Comparison of ENCODE assay signal across 30 cellular contexts in genomic region chr10:94235470-94235869, GRCh38.
"Had no signal": no experiment of that assay in that cellular context is flagged by ENCODE, and none has a peak within 500 bp of the region (broad histone marks: within the 10 kb centered on the region; RNA-seq: fewer than 3 reads in every experiment).

No MANE protein-coding gene starts in this region.

- H3K4me3 ChIP-seq: ascending aorta, cardiac muscle cell, MG63, Peyer's patch, SJCRH30 had no signal

- H3K9me3 ChIP-seq: ascending aorta, MG63, Peyer's patch, SJCRH30 had no signal

- H3K4me1 Mint-ChIP-seq: activated CD4-positive, alpha-beta T cell treated with anti-CD3 and anti-CD28 coated beads, Interleukin-2, amount 10 ng/mL, durations not matched to agents 24 days and 14 days; activated CD8-positive, alpha-beta memory T cell treated with anti-CD3 and anti-CD28 coated beads, Interleukin-2, amount 10 ng/mL, durations not matched to agents 7 days and 5 days; activated naive CD4-positive, alpha-beta T cell treated with anti-CD3 and anti-CD28 coated beads, Interleukin-2, amount 50 U/mL, for 24 hours; brain; WTC11 had no signal

- H3K4me3 Mint-ChIP-seq: activated CD4-positive, alpha-beta T cell treated with anti-CD3 and anti-CD28 coated beads, Interleukin-2, amount 10 ng/mL, durations not matched to agents 24 days and 14 days; activated CD8-positive, alpha-beta memory T cell treated with anti-CD3 and anti-CD28 coated beads, Interleukin-2, amount 10 ng/mL, durations not matched to agents 7 days and 5 days; activated naive CD4-positive, alpha-beta T cell treated with anti-CD3 and anti-CD28 coated beads, Interleukin-2, amount 50 U/mL, for 24 hours; activated T-cell treated with anti-CD3 and anti-CD28 coated beads, Interleukin-2, amount 50 U/mL, for 24 hours; activated T-helper 1 cell treated with anti-CD3 and anti-CD28 coated beads, Interleukin-12 subunit alpha, Interleukin-12 subunit beta, Interleukin-2, Interleukin-4 antibody, amounts not matched to agents 30 ng/mL and 10 ng/mL and 1 ng/mL, durations not matched to agents 14 hours and 24 hours and 36 hours; brain; T-helper 1 cell treated with Interleukin-12 subunit alpha and Interleukin-12 subunit beta and Interleukin-4 antibody, amounts not matched to agents 30 μg/mL and 1 μg/mL, for 36 hours; WTC11 had no signal

- H3K36me3 Mint-ChIP-seq: activated CD8-positive, alpha-beta memory T cell treated with anti-CD3 and anti-CD28 coated beads, Interleukin-2, amount 10 ng/mL, durations not matched to agents 7 days and 5 days; activated naive CD4-positive, alpha-beta T cell treated with anti-CD3 and anti-CD28 coated beads, Interleukin-2, amount 50 U/mL, for 24 hours had no signal

- H3K27me3 Mint-ChIP-seq: brain had no signal

- DNase-seq: activated CD4-positive, alpha-beta T cell treated with anti-CD3 and anti-CD28 coated beads for 1 hour; activated CD4-positive, alpha-beta T cell treated with anti-CD3 and anti-CD28 coated beads, Interleukin-2, amount 10 ng/mL, durations not matched to agents 24 days and 14 days; activated CD4-positive, alpha-beta T cell treated with anti-CD3 and anti-CD28 coated beads, Interleukin-2, amount 50 U/mL, for 48 hours; activated CD8-positive, alpha-beta memory T cell treated with anti-CD3 and anti-CD28 coated beads, Interleukin-2, amount 10 ng/mL, durations not matched to agents 7 days and 5 days; activated effector memory CD4-positive, alpha-beta T cell treated with Interleukin-2 at 50 U/mL for 16 hours; activated naive CD4-positive, alpha-beta T cell; activated T-cell treated with anti-CD3 and anti-CD28 coated beads, Interleukin-2, amount 50 U/mL, for 24 hours; MG63; MV-4-11; NCI-H1092 treated with DMSO at 0.1 percent for 48 hours; NCI-H1417 treated with DMSO at 0.1 percent for 48 hours; NCI-H1694; NCI-H2029; NCI-H2107; NCI-H2171 treated with DMSO at 0.1 percent for 48 hours; NCI-H226; NCI-H526; OCI-M1; Peyer's patch; Right ventricle myocardium superior; SJCRH30 had no signal

- H3K27me3 ChIP-seq: ascending aorta, cardiac muscle cell, MG63, Peyer's patch, SJCRH30 had no signal

- H3K4me1 ChIP-seq: Peyer's patch, SJCRH30 had no signal

- H3K36me3 ChIP-seq: cardiac muscle cell, MG63, SJCRH30 had no signal

- H3K27ac ChIP-seq: cardiac muscle cell, KMS-11, Peyer's patch, RWPE1, SJCRH30 had no signal

- H3K9me3 Mint-ChIP-seq: activated CD4-positive, alpha-beta T cell treated with anti-CD3 and anti-CD28 coated beads, Interleukin-2, amount 10 ng/mL, durations not matched to agents 24 days and 14 days; activated naive CD4-positive, alpha-beta T cell treated with anti-CD3 and anti-CD28 coated beads, Interleukin-2, amount 50 U/mL, for 24 hours; activated T-cell treated with anti-CD3 and anti-CD28 coated beads, Interleukin-2, amount 50 U/mL, for 24 hours; activated T-helper 1 cell treated with anti-CD3 and anti-CD28 coated beads, Interleukin-12 subunit alpha, Interleukin-12 subunit beta, Interleukin-2, Interleukin-4 antibody, amounts not matched to agents 30 ng/mL and 10 ng/mL and 1 ng/mL, durations not matched to agents 14 hours and 24 hours and 36 hours had no signal

- H3K27ac Mint-ChIP-seq: activated CD4-positive, alpha-beta T cell treated with anti-CD3 and anti-CD28 coated beads, Interleukin-2, amount 10 ng/mL, durations not matched to agents 24 days and 14 days; activated CD8-positive, alpha-beta memory T cell treated with anti-CD3 and anti-CD28 coated beads, Interleukin-2, amount 10 ng/mL, durations not matched to agents 7 days and 5 days; activated naive CD4-positive, alpha-beta T cell treated with anti-CD3 and anti-CD28 coated beads, Interleukin-2, amount 50 U/mL, for 24 hours; activated T-cell treated with anti-CD3 and anti-CD28 coated beads, Interleukin-2, amount 50 U/mL, for 24 hours; activated T-helper 1 cell treated with anti-CD3 and anti-CD28 coated beads, Interleukin-12 subunit alpha, Interleukin-12 subunit beta, Interleukin-2, Interleukin-4 antibody, amounts not matched to agents 30 ng/mL and 10 ng/mL and 1 ng/mL, durations not matched to agents 14 hours and 24 hours and 36 hours; brain; T-helper 1 cell treated with Interleukin-12 subunit alpha and Interleukin-12 subunit beta and Interleukin-4 antibody, amounts not matched to agents 30 μg/mL and 1 μg/mL, for 36 hours; WTC11 had no signal

- ATAC-seq: activated CD8-positive, alpha-beta memory T cell treated with anti-CD3 and anti-CD28 coated beads, Interleukin-2, amount 10 ng/mL, durations not matched to agents 7 days and 5 days; WTC11 had no signal
